Comparison of ENCODE assay signal across 26 cellular contexts in the genomic region with DNA sequence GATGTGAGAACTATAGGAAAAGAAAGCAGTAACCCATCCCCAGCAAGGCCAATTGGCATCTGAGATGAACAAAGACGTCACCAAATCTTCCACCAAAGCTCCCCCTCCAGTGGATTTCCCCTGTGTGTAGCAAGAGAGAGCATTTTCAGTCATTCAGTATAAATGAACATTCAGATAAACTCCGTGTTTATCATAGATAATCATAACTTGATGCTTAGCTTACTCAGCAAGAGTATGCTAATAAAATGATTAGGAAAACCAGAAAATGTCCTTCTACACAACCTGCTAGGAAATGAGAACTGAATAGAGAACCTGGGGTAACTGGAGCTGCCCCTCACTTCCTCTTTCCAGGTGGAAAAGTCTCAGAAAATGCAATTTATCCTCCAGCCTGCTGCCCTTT.
DNase-seq lines count a peak whose midpoint lies in the region; ATAC-seq, FAIRE-seq and TF ChIP-seq lines count a peak whose summit lies in the region.
"Had no signal": no experiment of that assay in that cellular context is flagged by ENCODE, and none has a peak within 500 bp of the region (broad histone marks: within the 10 kb centered on the region; RNA-seq: fewer than 3 reads in every experiment).

No MANE protein-coding gene starts in this region.

- in situ Hi-C loops in KBM-7 (cut with MboI; ENCODE audit: low pct_unique_long_range_greater_than_20kb, low sequenced_read_pairs): no loop called here

- 59 to 67% methylated on average over 2 of the region's 2 CpGs for WGBS in upper lobe of left lung, 2 donors

- DNase-seq in D721Med (ENCODE audit: insufficient read length, low spot score) (no peak), KBM-7 (peak; percentile 9), GDM1 (lab: John Stamatoyannopoulos, UW) (no peak), left cardiac atrium (no peak), upper lobe of left lung (no peak)
- DNase-seq: 8988T; activated CD4-positive, alpha-beta T cell treated with anti-CD3 and anti-CD28 coated beads for 36 hours; activated naive CD4-positive, alpha-beta T cell treated with Interleukin-2 at 50 U/mL for 16 hours; activated T-cell treated with anti-CD3 and anti-CD28 coated beads, Interleukin-2, amount 50 U/mL, for 4 hours; CD4-positive, CD25-positive, alpha-beta regulatory T cell; colonic mucosa; endodermal cell; esophagus squamous epithelium; natural killer cell; NCI-H1092 treated with DMSO at 0.1 percent for 48 hours; NCI-H1930; substantia nigra had no signal

- no peaks in the 10 kb centered on the region for H3K27me3 ChIP-seq in upper lobe of left lung
- H3K27me3 ChIP-seq: colonic mucosa, esophagus squamous epithelium, right atrium auricular region had no signal

- TF ChIP-seq CTCF in D721Med (IDR thresholded peaks at IDR 0.05; ENCODE audit: insufficient read depth, missing control alignments): no peak
- no peak for TF ChIP-seq CTCF in upper lobe of left lung (IDR thresholded peaks at IDR 0.05)

- ATAC-seq in GM18868 (IDR thresholded peaks at IDR 0.05; ENCODE audit: unreplicated experiment) (peak; percentile 80), HG02610 (IDR thresholded peaks at IDR 0.05; ENCODE audit: unreplicated experiment) (peak; percentile 76), left cardiac atrium (no peak), upper lobe of left lung (ENCODE audit: low FRiP score in 2 of 2) (no peak), GM19463 (IDR thresholded peaks at IDR 0.05; ENCODE audit: unreplicated experiment) (no peak)
- ATAC-seq: activated CD4-positive, alpha-beta T cell treated with anti-CD3 and anti-CD28 coated beads for 36 hours; activated T-cell treated with anti-CD3 and anti-CD28 coated beads, Interleukin-2, amount 50 U/mL, for 4 hours; GM23338; natural killer cell had no signal

- no peaks in the 10 kb centered on the region for H3K36me3 ChIP-seq in upper lobe of left lung
- H3K36me3 ChIP-seq: colonic mucosa, esophagus squamous epithelium, right atrium auricular region had no signal

- FAIRE-seq in D721Med (lab: Jason Lieb, UNC): peak; percentile 69
- FAIRE-seq: bronchial epithelial cell, keratinocyte had no signal

- H3K27ac ChIP-seq in upper lobe of left lung: no peak overlapping the region
- H3K27ac ChIP-seq: colonic mucosa, esophagus squamous epithelium, parathyroid adenoma, right atrium auricular region, RWPE1 had no signal

- intact Hi-C loops in left cardiac atrium (cut with DNase I): loop anchor here in 1 of 2 donors (5.0 kb wide), 1 partner anchor 134 kb away; no protein-coding TSS in a partner anchor

- H3K9me3 ChIP-seq in upper lobe of left lung: no peaks in the 10 kb centered on the region
- H3K9me3 ChIP-seq: colonic mucosa, esophagus squamous epithelium, right atrium auricular region had no signal

- no peak for TF ChIP-seq EP300 in upper lobe of left lung (IDR thresholded peaks at IDR 0.05)

- H3K4me1 ChIP-seq in upper lobe of left lung: peaks cover 0 to 3% (median 0%) of the 10 kb centered on the region in 4 donors
- H3K4me1 ChIP-seq: colonic mucosa, esophagus squamous epithelium, parathyroid adenoma had no signal

- no peak overlapping the region for H3K4me3 ChIP-seq in upper lobe of left lung
- H3K4me3 ChIP-seq: colonic mucosa, esophagus squamous epithelium, GM23338, right atrium auricular region had no signal

- no peak for TF ChIP-seq POLR2A in upper lobe of left lung (IDR thresholded peaks at IDR 0.05)

Comparison
In these comparisons a context has a peak if more than half of its experiments do, and no peak if none do; other contexts are left out.
1. ATAC-seq: peak in GM18868 (single experiment) and HG02610 (single experiment); none in left cardiac atrium (0 of 2), upper lobe of left lung (0 of 2) and GM19463 (single experiment).